In genomic region chr5:142726188-142726731, GRCh38 we compare ENCODE assay signal across 11 cellular contexts. TPM values are rescaled to one million over a fixed set of nuclear protein-coding genes. Genes with fewer than 3 reads are reported as not detected.
DNase-seq lines count a peak whose midpoint lies in the region; ATAC-seq and TF ChIP-seq lines count a peak whose summit lies in the region.
"Had no signal": no experiment of that assay in that cellular context is flagged by ENCODE, and none has a peak within 500 bp of the region (broad histone marks: within the 10 kb centered on the region; RNA-seq: fewer than 3 reads in every experiment).

No MANE protein-coding gene starts in this region.

- H3F3A ChIP-seq in PC-9 (ENCODE audit: insufficient read depth, low read depth), result peaks cover 44% of the 10 kb centered on the region

- no peaks in the 10 kb centered on the region for H4K20me1 ChIP-seq in PC-9 (ENCODE audit: insufficient read depth)

- intact Hi-C loops in heart right ventricle (cut with DNase I), result no loop called here
- intact Hi-C loops in PC-9 (cut with micrococcal nuclease; ENCODE audit: unreplicated experiment), result no loop called here
- intact Hi-C loops in tibial artery (cut with DNase I; ENCODE audit: low total_unique reads), result no loop called here

- POLR2A ChIA-PET in PC-9 (lab: Charles Lee; ENCODE audit: unreplicated experiment), result no interaction called here

- H3K9me2 ChIP-seq in PC-9 (ENCODE audit: insufficient read depth), result no peaks in the 10 kb centered on the region

- TF ChIP-seq CTCF in heart right ventricle (IDR thresholded peaks at IDR 0.05) (no peak), right atrium auricular region (IDR thresholded peaks at IDR 0.05) (no peak), PC-9 (conservative IDR thresholded peaks at IDR 0.05) (no peak), tibial artery (IDR thresholded peaks at IDR 0.05) (no peak)

- WGBS in heart right ventricle, 2 donors, result 57 to 68% methylated on average over 2 of the region's 2 CpGs

- H3K4me1 ChIP-seq in heart right ventricle (peaks cover 0 to 29% (median 7%) of the 10 kb centered on the region in 9 donors), right atrium auricular region (peaks cover 0 to 14% of the 10 kb centered on the region in 2 donors), PC-9 (replicated peaks; ENCODE audit: insufficient read depth) (peaks cover 54% of the 10 kb centered on the region), tibial artery (peaks cover 0 to 26% (median 10%) of the 10 kb centered on the region in 4 donors)

- H3K27ac ChIP-seq in heart right ventricle (peak overlapping the region in 2 of 10 donors; percentile 41 to 44), right atrium auricular region (no peak overlapping the region), PC-9 (peak overlapping the region; percentile 97), tibial artery (peak overlapping the region; percentile 47 to 54)

- CTCF ChIA-PET in PC-9 (lab: Charles Lee), result no interaction called here

- H3K4me2 ChIP-seq in PC-9, result peak overlapping the region; percentile 49

- ATAC-seq in heart right ventricle (peak in 6 of 8 donors; percentile 23 to 75 (median 42)), HG02870 (IDR thresholded peaks at IDR 0.05; ENCODE audit: unreplicated experiment) (no peak)
- ATAC-seq: activated T-cell treated with anti-CD3 and anti-CD28 coated beads, Interleukin-2, amount 50 U/mL, for 4 hours; stimulated activated naive B cell treated with anti-CD40 and anti-IgM and Interleukin-4, amounts not matched to agents 10 μg/mL and 1 μg/mL and 100 μg/mL, for 72 hours had no signal

- BruUV-seq in PC-9 (replicated peaks; lab: Mats Ljungman, UMichigan), result no TSS peak

- DNase-seq in heart right ventricle (no peak), right atrium auricular region (ENCODE audit: low spot score) (no peak), PC-9 (peak in 1 of 2 experiments; percentile 53), fibroblast of gingiva (ENCODE audit: low read depth) (peak; percentile 93), tibial artery (no peak), COLO829 (ENCODE audit: low spot score) (no peak), LoVo (ENCODE audit: low spot score) (no peak)
- DNase-seq: activated T-cell treated with anti-CD3 and anti-CD28 coated beads, Interleukin-2, amount 50 U/mL, for 4 hours; CD4-positive, alpha-beta memory T cell; stimulated activated naive B cell treated with anti-CD40 and anti-IgM and Interleukin-4, amounts not matched to agents 10 μg/mL and 1 μg/mL and 100 μg/mL, for 72 hours had no signal

- no peaks in the 10 kb centered on the region for H3K79me2 ChIP-seq in PC-9 (ENCODE audit: low read depth)

- H3K27me3 ChIP-seq in heart right ventricle (no peaks in the 10 kb centered on the region), right atrium auricular region (no peaks in the 10 kb centered on the region), PC-9 (ENCODE audit: insufficient read depth, low read depth) (no peaks in the 10 kb centered on the region), tibial artery (no peaks in the 10 kb centered on the region)

- H3K4me3 ChIP-seq in heart right ventricle (no peak overlapping the region), right atrium auricular region (no peak overlapping the region), PC-9 (no peak overlapping the region), tibial artery (no peak overlapping the region)

- H3K9me3 ChIP-seq in heart right ventricle, result no peaks in the 10 kb centered on the region
- no peaks in the 10 kb centered on the region for H3K9me3 ChIP-seq in right atrium auricular region
- no peaks in the 10 kb centered on the region for H3K9me3 ChIP-seq in PC-9 (ENCODE audit: insufficient read depth, low read depth)
- H3K9me3 ChIP-seq in tibial artery, result no peaks in the 10 kb centered on the region

- H3K36me3 ChIP-seq in heart right ventricle, result no peaks in the 10 kb centered on the region
- H3K36me3 ChIP-seq in right atrium auricular region, result no peaks in the 10 kb centered on the region
- H3K36me3 ChIP-seq in PC-9 (ENCODE audit: low read depth), result no peaks in the 10 kb centered on the region
- no peaks in the 10 kb centered on the region for H3K36me3 ChIP-seq in tibial artery

- no peak overlapping the region for H2AFZ ChIP-seq in PC-9

RNA-seq across cellular contexts. Expression of gene FGF1, which starts 40.4 kb away (rescaled TPM):
- 100 to 1,000 TPM in 1 of 10 donors, 10 to 100 TPM in 9; 31.4 to 110 (median 58.4) TPM for total RNA-seq in heart right ventricle
- polyA plus RNA-seq in heart right ventricle, result 10 to 100 TPM in 1 of 2 donors, 1 to 10 TPM in 1; 5.1 to 17.6 TPM
- 10 to 100 TPM; 35.3 to 47.9 TPM for total RNA-seq in right atrium auricular region
- 0.23 and 0.44 TPM in 2 replicates for total RNA-seq in PC-9 (2021)
- total RNA-seq: activated T-cell treated with anti-CD3 and anti-CD28 coated beads, Interleukin-2, amount 50 U/mL, for 4 hours; CD4-positive, alpha-beta memory T cell had no signal
- polyA plus RNA-seq: CD4-positive, alpha-beta memory T cell had no signal

RNA-seq across cellular contexts. Expression of gene ARHGAP26, which starts 43.9 kb away (rescaled TPM):
- total RNA-seq in heart right ventricle, result 10 to 100 TPM; 31.7 to 45.8 (median 39.1) TPM
- polyA plus RNA-seq in heart right ventricle, result 10 to 100 TPM in 1 of 2 donors, 1 to 10 TPM in 1; 7.5 to 17.8 TPM
- total RNA-seq in right atrium auricular region, result 10 to 100 TPM; 29.8 to 31.6 TPM
- total RNA-seq in PC-9 (2021), result 23.0 and 29.7 TPM in 2 replicates

Comparison
In these comparisons a context has a peak if more than half of its experiments do, and no peak if none do; other contexts are left out.
1. H3K27ac ChIP-seq: peak in PC-9 (single experiment) and tibial artery (2 of 2); none in right atrium auricular region (0 of 2).
2. RNA of gene FGF1, which starts 40.4 kb away (total RNA-seq): 31.4 to 110 TPM in heart right ventricle and 35.3 to 47.9 TPM in right atrium auricular region; 0.23 to 0.44 TPM in PC-9; every median in the first group is over 10 times any median in the second.